In the genomic region with DNA sequence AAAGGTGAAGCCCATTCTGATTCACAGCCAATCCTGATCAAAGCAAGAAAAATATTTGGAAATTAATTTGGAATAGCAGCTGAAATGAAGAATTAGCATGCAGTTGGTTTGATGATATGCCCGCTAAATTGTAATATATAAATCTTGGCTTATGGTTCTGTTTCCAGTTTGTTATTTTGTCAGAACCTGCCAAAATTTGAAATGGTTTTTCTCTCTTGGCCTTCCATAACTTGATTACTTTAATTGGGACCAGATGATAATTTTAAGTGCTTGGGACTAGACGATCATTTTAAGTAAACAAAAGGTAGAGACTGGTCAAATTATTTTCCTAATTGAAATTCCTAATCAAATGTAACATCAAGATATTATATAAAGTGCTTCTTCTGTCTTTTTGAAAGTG, we compare ENCODE assay signal across 1 cellular context.
TF ChIP-seq lines count a peak whose summit lies in the region.

No MANE protein-coding gene starts in this region.

TF ChIP-seq in SK-N-SH treated with all-trans-retinoic acid at 6 μM for 48 hours, 23 proteins besides CTCF, POLR2A, EP300 and RAD21 (continued from another document):
- TF ChIP-seq, protein P1, sequence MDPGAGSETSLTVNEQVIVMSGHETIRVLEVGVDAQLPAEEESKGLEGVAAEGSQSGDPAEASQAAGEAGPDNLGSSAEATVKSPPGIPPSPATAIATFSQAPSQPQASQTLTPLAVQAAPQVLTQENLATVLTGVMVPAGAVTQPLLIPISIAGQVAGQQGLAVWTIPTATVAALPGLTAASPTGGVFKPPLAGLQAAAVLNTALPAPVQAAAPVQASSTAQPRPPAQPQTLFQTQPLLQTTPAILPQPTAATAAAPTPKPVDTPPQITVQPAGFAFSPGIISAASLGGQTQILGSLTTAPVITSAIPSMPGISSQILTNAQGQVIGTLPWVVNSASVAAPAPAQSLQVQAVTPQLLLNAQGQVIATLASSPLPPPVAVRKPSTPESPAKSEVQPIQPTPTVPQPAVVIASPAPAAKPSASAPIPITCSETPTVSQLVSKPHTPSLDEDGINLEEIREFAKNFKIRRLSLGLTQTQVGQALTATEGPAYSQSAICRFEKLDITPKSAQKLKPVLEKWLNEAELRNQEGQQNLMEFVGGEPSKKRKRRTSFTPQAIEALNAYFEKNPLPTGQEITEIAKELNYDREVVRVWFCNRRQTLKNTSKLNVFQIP (CRISPR knock-in tag; IDR thresholded peaks at IDR 0.05; ENCODE audit: borderline replicate concordance, low read depth), result no peak
- TF ChIP-seq ZFP3 (CRISPR knock-in tag; IDR thresholded peaks at IDR 0.05), result no peak
- TF ChIP-seq ZNF8 (CRISPR knock-in tag; IDR thresholded peaks at IDR 0.05), result no peak
- TF ChIP-seq CSRNP3 (CRISPR knock-in tag; IDR thresholded peaks at IDR 0.05), result 0 out of 2 replicates have a peak, but pooled peaks have one; percentile 58
- no peak for TF ChIP-seq ARNTL (CRISPR knock-in tag; IDR thresholded peaks at IDR 0.05; ENCODE audit: borderline replicate concordance, low read depth)
- peak; percentile 88 for TF ChIP-seq TCF4 (CRISPR knock-in tag; IDR thresholded peaks at IDR 0.05; ENCODE audit: borderline replicate concordance)
- no peak for TF ChIP-seq ZNF565 (CRISPR knock-in tag; conservative IDR thresholded peaks at IDR 0.05; ENCODE audit: low read depth)
- TF ChIP-seq CSDC2 (CRISPR knock-in tag; IDR thresholded peaks at IDR 0.05), result no peak
- TF ChIP-seq SNAI2 (CRISPR knock-in tag; IDR thresholded peaks at IDR 0.05), result no peak
TF ChIP-seq in SK-N-SH treated with all-trans-retinoic acid at 6 μM for 48 hours: peak in this region for 6.
